In genomic region chr10:102132193-102132562, GRCh38 we compare ENCODE assay signal across 8 cellular contexts.
DNase-seq lines count a peak whose midpoint lies in the region; ATAC-seq and TF ChIP-seq lines count a peak whose summit lies in the region.

No MANE protein-coding gene starts in this region.

- no peaks in the 10 kb centered on the region for H3K9me3 ChIP-seq in SU-DHL-6 (ENCODE audit: insufficient read depth, low read length)

- ATAC-seq in HG02623 (IDR thresholded peaks at IDR 0.05; ENCODE audit: unreplicated experiment) = no peak

- peak overlapping the region; percentile 98 for H2AFZ ChIP-seq in SU-DHL-6 (ENCODE audit: low read depth, low read length, severe bottlenecking)

- peak overlapping the region; percentile 92 for H3K9ac ChIP-seq in SU-DHL-6 (ENCODE audit: low read length)
- H3K9ac ChIP-seq in rectal smooth muscle tissue (ENCODE audit: low read length) = peak overlapping the region; percentile 19

- H3K9me2 ChIP-seq in SU-DHL-6 (replicated peaks; ENCODE audit: insufficient read depth, low read length) = no peaks in the 10 kb centered on the region

- DNase-seq in GM12864 (ENCODE audit: low read depth) (no peak), fibroblast of pulmonary artery (ENCODE audit: low read depth) (no peak), NOMO-1 (lab: John Stamatoyannopoulos, UW; ENCODE audit: unreplicated experiment in 2 of 2) (no peak), NCI-H1048 (lab: John Stamatoyannopoulos, UW) (no peak), DMS153 (lab: John Stamatoyannopoulos, UW) (no peak)

- H3K4me3 ChIP-seq in GM12864 (ENCODE audit: low read depth, low read length) (peak overlapping the region; percentile 99; the same call in 1 of the 2 replicates), SU-DHL-6 (ENCODE audit: insufficient read depth, low read length, poor library complexity, severe bottlenecking) (peak overlapping the region; percentile 89), fibroblast of pulmonary artery (replicated peaks; ENCODE audit: low read depth, low read length) (peak overlapping the region; percentile 96), rectal smooth muscle tissue (ENCODE audit: low read length) (peak overlapping the region; percentile 81)

- no peaks in the 10 kb centered on the region for H3K27me3 ChIP-seq in SU-DHL-6 (ENCODE audit: low read length)
- no peaks in the 10 kb centered on the region for H3K27me3 ChIP-seq in rectal smooth muscle tissue (ENCODE audit: control insufficient read depth, insufficient read depth, low read length)

- H3K4me1 ChIP-seq in rectal smooth muscle tissue (ENCODE audit: control insufficient read depth, insufficient read depth, low read length) = peaks cover 10% of the 10 kb centered on the region

- H3F3A ChIP-seq in SU-DHL-6 (ENCODE audit: insufficient read depth) = peaks cover 8% of the 10 kb centered on the region; the same call in 1 of the 2 replicates

- H3K4me2 ChIP-seq in SU-DHL-6 (ENCODE audit: low read depth, low read length, poor library complexity, severe bottlenecking) = peak overlapping the region; percentile 75

- H3K27ac ChIP-seq in SU-DHL-6 (ENCODE audit: low read depth, low read length) = peak overlapping the region; percentile 67; the same call in 1 of the 2 replicates
- peak overlapping the region; percentile 62 for H3K27ac ChIP-seq in rectal smooth muscle tissue (ENCODE audit: low read depth, low read length)

- H3K79me2 ChIP-seq in SU-DHL-6 (ENCODE audit: insufficient read depth, low read length) = peaks cover 44% of the 10 kb centered on the region

- H3K36me3 ChIP-seq in SU-DHL-6 (ENCODE audit: low read length) (no peaks in the 10 kb centered on the region), rectal smooth muscle tissue (ENCODE audit: control insufficient read depth, insufficient read depth, low read length) (no peaks in the 10 kb centered on the region)

- TF ChIP-seq CTCF in GM12864 (IDR thresholded peaks at IDR 0.05; ENCODE audit: low read depth, low read length, missing control alignments) (no peak), SU-DHL-6 (IDR thresholded peaks at IDR 0.05; ENCODE audit: insufficient read depth, low read length, poor library complexity, severe bottlenecking) (no peak), fibroblast of pulmonary artery (IDR thresholded peaks at IDR 0.05; ENCODE audit: low read length, missing control alignments) (no peak)

- peaks cover 13% of the 10 kb centered on the region; the same call in 1 of the 2 replicates for H4K20me1 ChIP-seq in SU-DHL-6 (ENCODE audit: low read depth, low read length)
